16 cellular contexts compared by ENCODE assay signal in genomic region chr14:91568626-91569025, GRCh38.
"Had no signal": no experiment of that assay in that cellular context is flagged by ENCODE, and none has a peak within 500 bp of the region (broad histone marks: within the 10 kb centered on the region; RNA-seq: fewer than 3 reads in every experiment).

No MANE protein-coding gene starts in this region.

- H3K27me3 ChIP-seq: pancreas, sigmoid colon had no signal

- H3K4me1 ChIP-seq: lower lobe of right lung, pancreas had no signal

- H3K4me3 ChIP-seq: lower lobe of right lung, pancreas, sigmoid colon, thoracic aorta had no signal

- H3K36me3 ChIP-seq: lower lobe of right lung, pancreas, sigmoid colon, thoracic aorta had no signal

- H3K9me3 ChIP-seq: lower lobe of right lung, pancreas, sigmoid colon, thoracic aorta had no signal

- FAIRE-seq: pancreas had no signal

- DNase-seq: activated CD4-positive, alpha-beta T cell treated with anti-CD3 and anti-CD28 coated beads, Interleukin-2, amount 50 U/mL, for 1 hour; activated CD8-positive, alpha-beta memory T cell treated with anti-CD3 and anti-CD28 coated beads for 24 hours; activated gamma-delta T cell treated with Interleukin-2 at 50 U/mL for 16 hours; activated naive CD8-positive, alpha-beta T cell treated with anti-CD3 and anti-CD28 coated beads, Interleukin-2, amount 10 ng/mL, durations not matched to agents 7 days and 5 days; anterior cingulate cortex; cerebellar nuclear complex; effector CD8-positive, alpha-beta T cell; foreskin melanocyte; lower lobe of right lung; naive B cell; pancreas; sigmoid colon; stimulated activated CD4-positive, alpha-beta T cell treated with anti-CD3 and anti-CD28 coated beads, Interleukin-1b, Interleukin-23, amount 100 ng/mL, for 48 hours; T-helper 2 cell had no signal

- ATAC-seq: activated CD4-positive, CD25-positive, alpha-beta regulatory T cell treated with anti-CD3 and anti-CD28 coated beads, Interleukin-2, amount 50 U/mL, for 24 hours; lower lobe of right lung; pancreas had no signal

- H3K27ac ChIP-seq: lower lobe of right lung, pancreas, sigmoid colon, thoracic aorta had no signal
